In genomic region chr12:8636581-8636980, GRCh38 we compare ENCODE assay signal across 23 cellular contexts. TPM values are rescaled to one million over a fixed set of nuclear protein-coding genes. Genes with fewer than 3 reads are reported as not detected.
"Had no signal": no experiment of that assay in that cellular context is flagged by ENCODE, and none has a peak within 500 bp of the region (broad histone marks: within the 10 kb centered on the region; RNA-seq: fewer than 3 reads in every experiment).

No MANE protein-coding gene starts in this region.

- FAIRE-seq: kidney had no signal

- H3K36me3 ChIP-seq: ascending aorta, breast epithelium, gastroesophageal sphincter, heart right ventricle, left lung, prostate gland, suprapubic skin, upper lobe of right lung had no signal

- H3K27me3 Mint-ChIP-seq: dendritic cell treated with granulocyte-macrophage colony-stimulating factor and Interleukin-4, amounts not matched to agents 40 ng/mL and 50 ng/mL, for 4 days; effector memory CD8-positive, alpha-beta T cell; memory B cell; stimulated activated naive CD8-positive, alpha-beta T cell treated with anti-CD3 and anti-CD28 coated beads, Interleukin-15, Interleukin-2, amounts not matched to agents 100 ng/mL and 50 ng/mL, for 24 hours had no signal

- H3K4me1 Mint-ChIP-seq: activated naive CD8-positive, alpha-beta T cell treated with anti-CD3 and anti-CD28 coated beads, Interleukin-2, amount 50 U/mL, for 24 hours had no signal

- DNase-seq: activated naive CD4-positive, alpha-beta T cell treated with anti-CD3 and anti-CD28 coated beads for 36 hours; activated naive CD8-positive, alpha-beta T cell treated with anti-CD3 and anti-CD28 coated beads, Interleukin-2, amount 50 U/mL, for 24 hours; effector memory CD8-positive, alpha-beta T cell; heart right ventricle; kidney; left lung; occipital lobe; right cardiac atrium; upper lobe of right lung had no signal

- H3K27ac Mint-ChIP-seq: activated naive CD4-positive, alpha-beta T cell treated with anti-CD3 and anti-CD28 coated beads for 36 hours; activated naive CD8-positive, alpha-beta T cell treated with anti-CD3 and anti-CD28 coated beads, Interleukin-2, amount 50 U/mL, for 24 hours; activated T-helper 2 cell treated with anti-CD3 and anti-CD28 coated beads, Interferon-gamma antibody, Interleukin-2, Interleukin-4, amounts not matched to agents 10 μg/mL and 5 μg/mL and 100 μg/mL, durations not matched to agents 14 hours and 24 hours and 36 hours; dendritic cell treated with granulocyte-macrophage colony-stimulating factor and Interleukin-4, amounts not matched to agents 40 ng/mL and 50 ng/mL, for 4 days; effector memory CD8-positive, alpha-beta T cell; memory B cell; natural killer cell treated with Interleukin-12 subunit alpha and Interleukin-12 subunit beta and Interleukin-15 and Interleukin-18, amount 100 ng/mL, for 72 hours; stimulated activated naive CD8-positive, alpha-beta T cell treated with anti-CD3 and anti-CD28 coated beads, Interleukin-15, Interleukin-2, amounts not matched to agents 100 ng/mL and 50 ng/mL, for 24 hours; T-helper 2 cell treated with Interferon-gamma antibody and Interleukin-4, amounts not matched to agents 5 μg/mL and 100 μg/mL, for 36 hours had no signal

- H3K9me3 ChIP-seq: ascending aorta, breast epithelium, gastroesophageal sphincter, heart right ventricle, left lung, prostate gland, suprapubic skin, upper lobe of right lung had no signal

- H3K36me3 Mint-ChIP-seq: memory B cell; natural killer cell treated with Interleukin-12 subunit alpha and Interleukin-12 subunit beta and Interleukin-15 and Interleukin-18, amount 100 ng/mL, for 72 hours had no signal

- H3K27ac ChIP-seq: ascending aorta, breast epithelium, gastroesophageal sphincter, heart right ventricle, left lung, prostate gland, suprapubic skin, upper lobe of right lung had no signal

- ATAC-seq: activated CD4-positive, CD25-positive, alpha-beta regulatory T cell treated with anti-CD3 and anti-CD28 coated beads, Interleukin-2, amount 50 U/mL, for 24 hours; activated naive CD8-positive, alpha-beta T cell treated with anti-CD3 and anti-CD28 coated beads, Interleukin-2, amount 50 U/mL, for 24 hours; effector memory CD8-positive, alpha-beta T cell; gastroesophageal sphincter; heart right ventricle; left lung; natural killer cell treated with Interleukin-12 subunit alpha and Interleukin-12 subunit beta and Interleukin-15 and Interleukin-18, amount 100 ng/mL, for 72 hours; right cardiac atrium; upper lobe of right lung had no signal

- H3K9me3 Mint-ChIP-seq: activated naive CD4-positive, alpha-beta T cell treated with anti-CD3 and anti-CD28 coated beads for 36 hours; activated naive CD8-positive, alpha-beta T cell treated with anti-CD3 and anti-CD28 coated beads, Interleukin-2, amount 50 U/mL, for 24 hours; activated T-helper 2 cell treated with anti-CD3 and anti-CD28 coated beads, Interferon-gamma antibody, Interleukin-2, Interleukin-4, amounts not matched to agents 10 μg/mL and 5 μg/mL and 100 μg/mL, durations not matched to agents 14 hours and 24 hours and 36 hours; dendritic cell treated with granulocyte-macrophage colony-stimulating factor and Interleukin-4, amounts not matched to agents 40 ng/mL and 50 ng/mL, for 4 days; effector memory CD8-positive, alpha-beta T cell; memory B cell; natural killer cell treated with Interleukin-12 subunit alpha and Interleukin-12 subunit beta and Interleukin-15 and Interleukin-18, amount 100 ng/mL, for 72 hours; stimulated activated naive CD8-positive, alpha-beta T cell treated with anti-CD3 and anti-CD28 coated beads, Interleukin-15, Interleukin-2, amounts not matched to agents 100 ng/mL and 50 ng/mL, for 24 hours; T-helper 2 cell treated with Interferon-gamma antibody and Interleukin-4, amounts not matched to agents 5 μg/mL and 100 μg/mL, for 36 hours had no signal

- H3K27me3 ChIP-seq: ascending aorta, breast epithelium, gastroesophageal sphincter, left lung, upper lobe of right lung had no signal

- H3K4me3 Mint-ChIP-seq: activated naive CD4-positive, alpha-beta T cell treated with anti-CD3 and anti-CD28 coated beads for 36 hours; activated naive CD8-positive, alpha-beta T cell treated with anti-CD3 and anti-CD28 coated beads, Interleukin-2, amount 50 U/mL, for 24 hours; dendritic cell treated with granulocyte-macrophage colony-stimulating factor and Interleukin-4, amounts not matched to agents 40 ng/mL and 50 ng/mL, for 4 days; effector memory CD8-positive, alpha-beta T cell; memory B cell; natural killer cell treated with Interleukin-12 subunit alpha and Interleukin-12 subunit beta and Interleukin-15 and Interleukin-18, amount 100 ng/mL, for 72 hours; stimulated activated naive CD8-positive, alpha-beta T cell treated with anti-CD3 and anti-CD28 coated beads, Interleukin-15, Interleukin-2, amounts not matched to agents 100 ng/mL and 50 ng/mL, for 24 hours; T-helper 2 cell treated with Interferon-gamma antibody and Interleukin-4, amounts not matched to agents 5 μg/mL and 100 μg/mL, for 36 hours had no signal

- H3K4me1 ChIP-seq: ascending aorta, breast epithelium, gastroesophageal sphincter, heart right ventricle, left lung, prostate gland, suprapubic skin, upper lobe of right lung had no signal

- H3K4me3 ChIP-seq: ascending aorta, breast epithelium, gastroesophageal sphincter, heart right ventricle, left lung, prostate gland, suprapubic skin, upper lobe of right lung had no signal

RNA-seq across cellular contexts. Expression of gene AICDA, which starts 23.9 kb away (rescaled TPM):
- total RNA-seq: activated naive CD4-positive, alpha-beta T cell treated with anti-CD3 and anti-CD28 coated beads for 36 hours; activated T-helper 2 cell treated with anti-CD3 and anti-CD28 coated beads, Interferon-gamma antibody, Interleukin-2, Interleukin-4, amounts not matched to agents 10 μg/mL and 5 μg/mL and 100 μg/mL, durations not matched to agents 14 hours and 24 hours and 36 hours; ascending aorta; cerebellum; epithelial cell of proximal tubule; gastroesophageal sphincter; heart right ventricle; kidney; occipital lobe; right cardiac atrium; suprapubic skin had no signal
- polyA plus RNA-seq: right cardiac atrium had no signal

RNA-seq across cellular contexts. Expression of gene MFAP5, which starts 26.0 kb away (rescaled TPM):
- total RNA-seq: activated naive CD4-positive, alpha-beta T cell treated with anti-CD3 and anti-CD28 coated beads for 36 hours; activated T-helper 2 cell treated with anti-CD3 and anti-CD28 coated beads, Interferon-gamma antibody, Interleukin-2, Interleukin-4, amounts not matched to agents 10 μg/mL and 5 μg/mL and 100 μg/mL, durations not matched to agents 14 hours and 24 hours and 36 hours; natural killer cell treated with Interleukin-12 subunit alpha and Interleukin-12 subunit beta and Interleukin-15 and Interleukin-18, amount 100 ng/mL, for 72 hours; occipital lobe had no signal
